Comparison of ENCODE assay signal across 3 cellular contexts in genomic region chr10:119849944-119850343, GRCh38.
TF ChIP-seq lines count a peak whose summit lies in the region.

No MANE protein-coding gene starts in this region.

TF ChIP-seq in A549, 52 proteins besides CTCF, POLR2A, EP300 and RAD21 (continued from another document):
- TF ChIP-seq HOXB5 (CRISPR knock-in tag; IDR thresholded peaks at IDR 0.05) (no peak), EHMT2 (IDR thresholded peaks at IDR 0.05; ENCODE audit: low read depth) (no peak), ZFP36 (IDR thresholded peaks at IDR 0.05; ENCODE audit: borderline replicate concordance, partially characterized antibody) (no peak), KDM1A (IDR thresholded peaks at IDR 0.05; ENCODE audit: low read depth) (no peak), TFCP2L1 (CRISPR knock-in tag; IDR thresholded peaks at IDR 0.05) (no peak), ZSCAN20 (CRISPR knock-in tag; IDR thresholded peaks at IDR 0.05) (no peak)

TF ChIP-seq in GM23338, 12 proteins besides CTCF, POLR2A, EP300 and RAD21 (continued from another document and continues in another):
- no peak for TF ChIP-seq REST (IDR thresholded peaks at IDR 0.05; ENCODE audit: unreplicated experiment)
- TF ChIP-seq CREB1 (CRISPR knock-in tag; IDR thresholded peaks at IDR 0.05; ENCODE audit: low read depth) = no peak
- no peak for TF ChIP-seq ZNF331 (CRISPR knock-in tag; IDR thresholded peaks at IDR 0.05; ENCODE audit: low read depth)
- no peak for TF ChIP-seq EZH2 (IDR thresholded peaks at IDR 0.05; ENCODE audit: low read depth, unreplicated experiment)
- TF ChIP-seq ETS1 (IDR thresholded peaks at IDR 0.05) = no peak
- no peak for TF ChIP-seq EZH2phosphoT487 (IDR thresholded peaks at IDR 0.05; ENCODE audit: unreplicated experiment)
- TF ChIP-seq NANOG (IDR thresholded peaks at IDR 0.05; ENCODE audit: borderline replicate concordance) = no peak
- TF ChIP-seq ZNF114 (CRISPR knock-in tag; IDR thresholded peaks at IDR 0.05) = no peak
- TF ChIP-seq, protein P1, sequence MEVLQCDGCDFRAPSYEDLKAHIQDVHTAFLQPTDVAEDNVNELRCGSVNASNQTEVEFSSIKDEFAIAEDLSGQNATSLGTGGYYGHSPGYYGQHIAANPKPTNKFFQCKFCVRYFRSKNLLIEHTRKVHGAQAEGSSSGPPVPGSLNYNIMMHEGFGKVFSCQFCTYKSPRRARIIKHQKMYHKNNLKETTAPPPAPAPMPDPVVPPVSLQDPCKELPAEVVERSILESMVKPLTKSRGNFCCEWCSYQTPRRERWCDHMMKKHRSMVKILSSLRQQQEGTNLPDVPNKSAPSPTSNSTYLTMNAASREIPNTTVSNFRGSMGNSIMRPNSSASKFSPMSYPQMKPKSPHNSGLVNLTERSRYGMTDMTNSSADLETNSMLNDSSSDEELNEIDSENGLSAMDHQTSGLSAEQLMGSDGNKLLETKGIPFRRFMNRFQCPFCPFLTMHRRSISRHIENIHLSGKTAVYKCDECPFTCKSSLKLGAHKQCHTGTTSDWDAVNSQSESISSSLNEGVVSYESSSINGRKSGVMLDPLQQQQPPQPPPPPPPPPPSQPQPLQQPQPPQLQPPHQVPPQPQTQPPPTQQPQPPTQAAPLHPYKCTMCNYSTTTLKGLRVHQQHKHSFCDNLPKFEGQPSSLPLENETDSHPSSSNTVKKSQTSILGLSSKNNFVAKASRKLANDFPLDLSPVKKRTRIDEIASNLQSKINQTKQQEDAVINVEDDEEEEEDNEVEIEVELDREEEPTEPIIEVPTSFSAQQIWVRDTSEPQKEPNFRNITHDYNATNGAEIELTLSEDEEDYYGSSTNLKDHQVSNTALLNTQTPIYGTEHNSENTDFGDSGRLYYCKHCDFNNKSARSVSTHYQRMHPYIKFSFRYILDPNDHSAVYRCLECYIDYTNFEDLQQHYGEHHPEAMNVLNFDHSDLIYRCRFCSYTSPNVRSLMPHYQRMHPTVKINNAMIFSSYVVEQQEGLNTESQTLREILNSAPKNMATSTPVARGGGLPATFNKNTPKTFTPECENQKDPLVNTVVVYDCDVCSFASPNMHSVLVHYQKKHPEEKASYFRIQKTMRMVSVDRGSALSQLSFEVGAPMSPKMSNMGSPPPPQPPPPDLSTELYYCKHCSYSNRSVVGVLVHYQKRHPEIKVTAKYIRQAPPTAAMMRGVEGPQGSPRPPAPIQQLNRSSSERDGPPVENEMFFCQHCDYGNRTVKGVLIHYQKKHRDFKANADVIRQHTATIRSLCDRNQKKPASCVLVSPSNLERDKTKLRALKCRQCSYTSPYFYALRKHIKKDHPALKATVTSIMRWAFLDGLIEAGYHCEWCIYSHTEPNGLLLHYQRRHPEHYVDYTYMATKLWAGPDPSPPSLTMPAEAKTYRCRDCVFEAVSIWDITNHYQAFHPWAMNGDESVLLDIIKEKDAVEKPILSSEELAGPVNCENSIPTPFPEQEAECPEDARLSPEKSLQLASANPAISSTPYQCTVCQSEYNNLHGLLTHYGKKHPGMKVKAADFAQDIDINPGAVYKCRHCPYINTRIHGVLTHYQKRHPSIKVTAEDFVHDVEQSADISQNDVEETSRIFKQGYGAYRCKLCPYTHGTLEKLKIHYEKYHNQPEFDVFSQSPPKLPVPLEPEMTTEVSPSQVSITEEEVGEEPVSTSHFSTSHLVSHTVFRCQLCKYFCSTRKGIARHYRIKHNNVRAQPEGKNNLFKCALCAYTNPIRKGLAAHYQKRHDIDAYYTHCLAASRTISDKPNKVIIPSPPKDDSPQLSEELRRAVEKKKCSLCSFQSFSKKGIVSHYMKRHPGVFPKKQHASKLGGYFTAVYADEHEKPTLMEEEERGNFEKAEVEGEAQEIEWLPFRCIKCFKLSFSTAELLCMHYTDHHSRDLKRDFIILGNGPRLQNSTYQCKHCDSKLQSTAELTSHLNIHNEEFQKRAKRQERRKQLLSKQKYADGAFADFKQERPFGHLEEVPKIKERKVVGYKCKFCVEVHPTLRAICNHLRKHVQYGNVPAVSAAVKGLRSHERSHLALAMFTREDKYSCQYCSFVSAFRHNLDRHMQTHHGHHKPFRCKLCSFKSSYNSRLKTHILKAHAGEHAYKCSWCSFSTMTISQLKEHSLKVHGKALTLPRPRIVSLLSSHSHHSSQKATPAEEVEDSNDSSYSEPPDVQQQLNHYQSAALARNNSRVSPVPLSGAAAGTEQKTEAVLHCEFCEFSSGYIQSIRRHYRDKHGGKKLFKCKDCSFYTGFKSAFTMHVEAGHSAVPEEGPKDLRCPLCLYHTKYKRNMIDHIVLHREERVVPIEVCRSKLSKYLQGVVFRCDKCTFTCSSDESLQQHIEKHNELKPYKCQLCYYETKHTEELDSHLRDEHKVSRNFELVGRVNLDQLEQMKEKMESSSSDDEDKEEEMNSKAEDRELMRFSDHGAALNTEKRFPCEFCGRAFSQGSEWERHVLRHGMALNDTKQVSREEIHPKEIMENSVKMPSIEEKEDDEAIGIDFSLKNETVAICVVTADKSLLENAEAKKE (CRISPR knock-in tag; IDR thresholded peaks at IDR 0.05) = no peak
- TF ChIP-seq JUNB (IDR thresholded peaks at IDR 0.05; ENCODE audit: unreplicated experiment) = no peak

TF ChIP-seq in SK-N-SH treated with all-trans-retinoic acid at 6 μM for 48 hours, 23 proteins besides CTCF, POLR2A, EP300 and RAD21 (continued from another document):
- no peak for TF ChIP-seq PPARA (CRISPR knock-in tag; IDR thresholded peaks at IDR 0.05; ENCODE audit: borderline replicate concordance)
- no peak for TF ChIP-seq TOX (CRISPR knock-in tag; IDR thresholded peaks at IDR 0.05; ENCODE audit: borderline replicate concordance)
- no peak for TF ChIP-seq RARB (CRISPR knock-in tag; IDR thresholded peaks at IDR 0.05)
- TF ChIP-seq, protein P2, sequence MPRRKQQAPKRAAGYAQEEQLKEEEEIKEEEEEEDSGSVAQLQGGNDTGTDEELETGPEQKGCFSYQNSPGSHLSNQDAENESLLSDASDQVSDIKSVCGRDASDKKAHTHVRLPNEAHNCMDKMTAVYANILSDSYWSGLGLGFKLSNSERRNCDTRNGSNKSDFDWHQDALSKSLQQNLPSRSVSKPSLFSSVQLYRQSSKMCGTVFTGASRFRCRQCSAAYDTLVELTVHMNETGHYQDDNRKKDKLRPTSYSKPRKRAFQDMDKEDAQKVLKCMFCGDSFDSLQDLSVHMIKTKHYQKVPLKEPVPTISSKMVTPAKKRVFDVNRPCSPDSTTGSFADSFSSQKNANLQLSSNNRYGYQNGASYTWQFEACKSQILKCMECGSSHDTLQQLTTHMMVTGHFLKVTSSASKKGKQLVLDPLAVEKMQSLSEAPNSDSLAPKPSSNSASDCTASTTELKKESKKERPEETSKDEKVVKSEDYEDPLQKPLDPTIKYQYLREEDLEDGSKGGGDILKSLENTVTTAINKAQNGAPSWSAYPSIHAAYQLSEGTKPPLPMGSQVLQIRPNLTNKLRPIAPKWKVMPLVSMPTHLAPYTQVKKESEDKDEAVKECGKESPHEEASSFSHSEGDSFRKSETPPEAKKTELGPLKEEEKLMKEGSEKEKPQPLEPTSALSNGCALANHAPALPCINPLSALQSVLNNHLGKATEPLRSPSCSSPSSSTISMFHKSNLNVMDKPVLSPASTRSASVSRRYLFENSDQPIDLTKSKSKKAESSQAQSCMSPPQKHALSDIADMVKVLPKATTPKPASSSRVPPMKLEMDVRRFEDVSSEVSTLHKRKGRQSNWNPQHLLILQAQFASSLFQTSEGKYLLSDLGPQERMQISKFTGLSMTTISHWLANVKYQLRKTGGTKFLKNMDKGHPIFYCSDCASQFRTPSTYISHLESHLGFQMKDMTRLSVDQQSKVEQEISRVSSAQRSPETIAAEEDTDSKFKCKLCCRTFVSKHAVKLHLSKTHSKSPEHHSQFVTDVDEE (CRISPR knock-in tag; IDR thresholded peaks at IDR 0.05) = no peak
- no peak for TF ChIP-seq ZNF8 (CRISPR knock-in tag; IDR thresholded peaks at IDR 0.05)
- no peak for TF ChIP-seq BACH2 (CRISPR knock-in tag; IDR thresholded peaks at IDR 0.05; ENCODE audit: borderline replicate concordance)
- TF ChIP-seq, protein P3, sequence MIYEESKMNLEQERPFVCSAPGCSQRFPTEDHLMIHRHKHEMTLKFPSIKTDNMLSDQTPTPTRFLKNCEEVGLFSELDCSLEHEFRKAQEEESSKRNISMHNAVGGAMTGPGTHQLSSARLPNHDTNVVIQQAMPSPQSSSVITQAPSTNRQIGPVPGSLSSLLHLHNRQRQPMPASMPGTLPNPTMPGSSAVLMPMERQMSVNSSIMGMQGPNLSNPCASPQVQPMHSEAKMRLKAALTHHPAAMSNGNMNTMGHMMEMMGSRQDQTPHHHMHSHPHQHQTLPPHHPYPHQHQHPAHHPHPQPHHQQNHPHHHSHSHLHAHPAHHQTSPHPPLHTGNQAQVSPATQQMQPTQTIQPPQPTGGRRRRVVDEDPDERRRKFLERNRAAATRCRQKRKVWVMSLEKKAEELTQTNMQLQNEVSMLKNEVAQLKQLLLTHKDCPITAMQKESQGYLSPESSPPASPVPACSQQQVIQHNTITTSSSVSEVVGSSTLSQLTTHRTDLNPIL (CRISPR knock-in tag; IDR thresholded peaks at IDR 0.05; ENCODE audit: low read depth) = no peak
- TF ChIP-seq, protein P4, sequence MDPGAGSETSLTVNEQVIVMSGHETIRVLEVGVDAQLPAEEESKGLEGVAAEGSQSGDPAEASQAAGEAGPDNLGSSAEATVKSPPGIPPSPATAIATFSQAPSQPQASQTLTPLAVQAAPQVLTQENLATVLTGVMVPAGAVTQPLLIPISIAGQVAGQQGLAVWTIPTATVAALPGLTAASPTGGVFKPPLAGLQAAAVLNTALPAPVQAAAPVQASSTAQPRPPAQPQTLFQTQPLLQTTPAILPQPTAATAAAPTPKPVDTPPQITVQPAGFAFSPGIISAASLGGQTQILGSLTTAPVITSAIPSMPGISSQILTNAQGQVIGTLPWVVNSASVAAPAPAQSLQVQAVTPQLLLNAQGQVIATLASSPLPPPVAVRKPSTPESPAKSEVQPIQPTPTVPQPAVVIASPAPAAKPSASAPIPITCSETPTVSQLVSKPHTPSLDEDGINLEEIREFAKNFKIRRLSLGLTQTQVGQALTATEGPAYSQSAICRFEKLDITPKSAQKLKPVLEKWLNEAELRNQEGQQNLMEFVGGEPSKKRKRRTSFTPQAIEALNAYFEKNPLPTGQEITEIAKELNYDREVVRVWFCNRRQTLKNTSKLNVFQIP (CRISPR knock-in tag; IDR thresholded peaks at IDR 0.05; ENCODE audit: borderline replicate concordance, low read depth) = no peak
- no peak for TF ChIP-seq ESRRG (CRISPR knock-in tag; IDR thresholded peaks at IDR 0.05)
- no peak for TF ChIP-seq ZNF70 (CRISPR knock-in tag; IDR thresholded peaks at IDR 0.05)
- no peak for TF ChIP-seq ZNF565 (CRISPR knock-in tag; conservative IDR thresholded peaks at IDR 0.05; ENCODE audit: low read depth)
